Comparison of ENCODE assay signal across 1 cellular context in genomic region chr19:478236-478888, GRCh38.
TF ChIP-seq lines count a peak whose summit lies in the region.

No MANE protein-coding gene starts in this region.

TF ChIP-seq in HepG2, 621 proteins besides CTCF, POLR2A, EP300 and RAD21:
- TF ChIP-seq CHD2 (IDR thresholded peaks at IDR 0.05; ENCODE audit: low read depth, low read length) (no peak), ZNF770 (CRISPR knock-in tag; IDR thresholded peaks at IDR 0.05) (peak; percentile 36; the same call in 1 of the 2 replicates), RFXAP (CRISPR knock-in tag; IDR thresholded peaks at IDR 0.05; ENCODE audit: borderline replicate concordance) (no peak)
TF ChIP-seq in HepG2: peak in this region for 1.
